Comparison of ENCODE assay signal across 8 cellular contexts in genomic region chr16:67170168-67170947, GRCh38. TPM values are rescaled to one million over a fixed set of nuclear protein-coding genes. Genes with fewer than 3 reads are reported as not detected.
A peak's percentile ranks its signal among the peaks of the same experiment; 100 is the strongest.
DNase-seq lines count a peak whose midpoint lies in the region; ATAC-seq and TF ChIP-seq lines count a peak whose summit lies in the region.

TSS of gene NOL3 (plus strand) at chr16:67170538.

- ATAC-seq in HG02571 (IDR thresholded peaks at IDR 0.05; ENCODE audit: unreplicated experiment) (peak; percentile 46), foreskin keratinocyte (peak; percentile 37), HG03097 (IDR thresholded peaks at IDR 0.05; ENCODE audit: low FRiP score, unreplicated experiment) (no peak)

- intact Hi-C loops in activated T-helper 1 cell treated with anti-CD3 and anti-CD28 coated beads, Interleukin-12 subunit alpha, Interleukin-12 subunit beta, Interleukin-2, Interleukin-4 antibody, amounts not matched to agents 30 ng/mL and 10 ng/mL and 1 ng/mL, durations not matched to agents 14 hours and 24 hours and 36 hours (cut with micrococcal nuclease) = loop anchor here (1.0 kb wide), 3 partner anchors 8 to 13 kb away; partner anchors contain the start of genes FBXL8, MATCAP1 and TRADD

- H3F3A ChIP-seq in neural cell (ENCODE audit: insufficient read depth, low read length, poor library complexity, severe bottlenecking) = no peaks in the 10 kb centered on the region

- H3K9me3 ChIP-seq in neural cell (ENCODE audit: low read length) = no peaks in the 10 kb centered on the region

- H3K36me3 ChIP-seq in neural cell (ENCODE audit: insufficient read depth, low read length) = no peaks in the 10 kb centered on the region

- H3K9me2 ChIP-seq in neural cell (ENCODE audit: insufficient read depth, low read length) = no peaks in the 10 kb centered on the region

- no peaks in the 10 kb centered on the region for H3K9me3 Mint-ChIP-seq in activated T-helper 1 cell treated with anti-CD3 and anti-CD28 coated beads, Interleukin-12 subunit alpha, Interleukin-12 subunit beta, Interleukin-2, Interleukin-4 antibody, amounts not matched to agents 30 ng/mL and 10 ng/mL and 1 ng/mL, durations not matched to agents 14 hours and 24 hours and 36 hours

- peak within 1 kb of the TSS; percentile 52 for H3K4me3 ChIP-seq in neural cell (ENCODE audit: low read length)

- peak; percentile 3 for TF ChIP-seq CTCF in foreskin keratinocyte (conservative IDR thresholded peaks at IDR 0.05)
- no peak for TF ChIP-seq CTCF in neural cell (IDR thresholded peaks at IDR 0.05; ENCODE audit: poor library complexity, severe bottlenecking)

- peak; percentile 40 for DNase-seq in activated naive CD4-positive, alpha-beta T cell treated with Interleukin-2 at 50 U/mL for 16 hours
- no peak for DNase-seq in activated naive CD4-positive, alpha-beta T cell treated with anti-CD3 and anti-CD28 coated beads, Interleukin-2, amount 50 U/mL, for 16 hours
- DNase-seq in NCI-H2196 treated with DMSO at 0.1 percent for 48 hours (lab: John Stamatoyannopoulos, UW; ENCODE audit: unreplicated experiment) = peak; percentile 34
- DNase-seq in activated T-helper 1 cell treated with anti-CD3 and anti-CD28 coated beads, Interleukin-12 subunit alpha, Interleukin-12 subunit beta, Interleukin-2, Interleukin-4 antibody, amounts not matched to agents 30 ng/mL and 10 ng/mL and 1 ng/mL, durations not matched to agents 14 hours and 24 hours and 36 hours (ENCODE audit: low spot score) = peak; percentile 70
- DNase-seq in foreskin keratinocyte = no peak

- H3K79me2 ChIP-seq in neural cell (replicated peaks; ENCODE audit: insufficient read depth, low read length) = no peaks in the 10 kb centered on the region

- no peak within 1 kb of the TSS for H2AFZ ChIP-seq in neural cell (ENCODE audit: low read depth, low read length)

- H3K27ac ChIP-seq in foreskin keratinocyte = peak within 1 kb of the TSS; percentile 77
- H3K27ac ChIP-seq in neural cell (ENCODE audit: low read length) = no peak within 1 kb of the TSS

- H3K27ac Mint-ChIP-seq in activated T-helper 1 cell treated with anti-CD3 and anti-CD28 coated beads, Interleukin-12 subunit alpha, Interleukin-12 subunit beta, Interleukin-2, Interleukin-4 antibody, amounts not matched to agents 30 ng/mL and 10 ng/mL and 1 ng/mL, durations not matched to agents 14 hours and 24 hours and 36 hours = peak within 1 kb of the TSS; percentile 88

- H3K27me3 ChIP-seq in foreskin keratinocyte (peaks cover 4% of the 10 kb centered on the region), neural cell (ENCODE audit: insufficient read depth, low read depth, low read length) (peaks cover 94% of the 10 kb centered on the region)

- no peak for TF ChIP-seq RAD21 in neural cell (conservative IDR thresholded peaks at IDR 0.05)

- peaks cover 16% of the 10 kb centered on the region for H3K36me3 Mint-ChIP-seq in activated T-helper 1 cell treated with anti-CD3 and anti-CD28 coated beads, Interleukin-12 subunit alpha, Interleukin-12 subunit beta, Interleukin-2, Interleukin-4 antibody, amounts not matched to agents 30 ng/mL and 10 ng/mL and 1 ng/mL, durations not matched to agents 14 hours and 24 hours and 36 hours (ENCODE audit: low read depth)

- peak within 1 kb of the TSS; percentile 89 for H3K4me3 Mint-ChIP-seq in activated T-helper 1 cell treated with anti-CD3 and anti-CD28 coated beads, Interleukin-12 subunit alpha, Interleukin-12 subunit beta, Interleukin-2, Interleukin-4 antibody, amounts not matched to agents 30 ng/mL and 10 ng/mL and 1 ng/mL, durations not matched to agents 14 hours and 24 hours and 36 hours

- peaks cover 8% of the 10 kb centered on the region for H4K20me1 ChIP-seq in neural cell (ENCODE audit: insufficient read depth)

- H3K4me1 Mint-ChIP-seq in activated T-helper 1 cell treated with anti-CD3 and anti-CD28 coated beads, Interleukin-12 subunit alpha, Interleukin-12 subunit beta, Interleukin-2, Interleukin-4 antibody, amounts not matched to agents 30 ng/mL and 10 ng/mL and 1 ng/mL, durations not matched to agents 14 hours and 24 hours and 36 hours (ENCODE audit: low read depth) = peaks cover 69% of the 10 kb centered on the region

- H3K9ac ChIP-seq in neural cell (ENCODE audit: low read length) = no peak within 1 kb of the TSS

- no peak for TF ChIP-seq EP300 in neural cell (conservative IDR thresholded peaks at IDR 0.05; ENCODE audit: poor library complexity, severe bottlenecking)

- H3K4me1 ChIP-seq in foreskin keratinocyte = no peaks in the 10 kb centered on the region

- peaks cover 8% of the 10 kb centered on the region for H3K27me3 Mint-ChIP-seq in activated T-helper 1 cell treated with anti-CD3 and anti-CD28 coated beads, Interleukin-12 subunit alpha, Interleukin-12 subunit beta, Interleukin-2, Interleukin-4 antibody, amounts not matched to agents 30 ng/mL and 10 ng/mL and 1 ng/mL, durations not matched to agents 14 hours and 24 hours and 36 hours (ENCODE audit: insufficient read depth)

- no peak within 1 kb of the TSS for H3K4me2 ChIP-seq in neural cell (ENCODE audit: low read length)

TF ChIP-seq in neural cell, 6 proteins besides CTCF, POLR2A, EP300 and RAD21:
- TF ChIP-seq TAF1 (IDR thresholded peaks at IDR 0.05; ENCODE audit: low read depth) (no peak), REST (IDR thresholded peaks at IDR 0.05; ENCODE audit: borderline replicate concordance) (no peak), POLR2AphosphoS5 (IDR thresholded peaks at IDR 0.05) (no peak), SMC3 (conservative IDR thresholded peaks at IDR 0.05; ENCODE audit: poor library complexity) (no peak), MXI1 (conservative IDR thresholded peaks at IDR 0.05; ENCODE audit: poor library complexity, severe bottlenecking) (no peak), EZH2 (IDR thresholded peaks at IDR 0.05; ENCODE audit: borderline replicate concordance, insufficient read depth, low read length, poor library complexity, severe bottlenecking) (no peak)

RNA-seq across cellular contexts. Expression of gene NOL3, which starts in this region (rescaled TPM):
- total RNA-seq in activated T-helper 1 cell treated with anti-CD3 and anti-CD28 coated beads, Interleukin-12 subunit alpha, Interleukin-12 subunit beta, Interleukin-2, Interleukin-4 antibody, amounts not matched to agents 30 ng/mL and 10 ng/mL and 1 ng/mL, durations not matched to agents 14 hours and 24 hours and 36 hours = 19.0 and 22.9 TPM in 2 replicates
- total RNA-seq in foreskin keratinocyte = 13.9 and 16.9 TPM in 2 replicates
- 19.7 and 22.1 TPM in 2 replicates for polyA plus RNA-seq in foreskin keratinocyte
- polyA plus RNA-seq in neural cell = 8.4 and 17.0 TPM in 2 replicates
- 1.2 and 1.5 TPM in 2 replicates for polyA minus RNA-seq in neural cell

Comparison
In these comparisons a context has a peak if more than half of its experiments do, and no peak if none do; other contexts are left out.
1. DNase-seq: peak in activated naive CD4-positive, alpha-beta T cell treated with Interleukin-2 at 50 U/mL for 16 hours (single experiment), NCI-H2196 treated with DMSO at 0.1 percent for 48 hours (single experiment) and activated T-helper 1 cell treated with anti-CD3 and anti-CD28 coated beads, Interleukin-12 subunit alpha, Interleukin-12 subunit beta, Interleukin-2, Interleukin-4 antibody, amounts not matched to agents 30 ng/mL and 10 ng/mL and 1 ng/mL, durations not matched to agents 14 hours and 24 hours and 36 hours (single experiment); none in activated naive CD4-positive, alpha-beta T cell treated with anti-CD3 and anti-CD28 coated beads, Interleukin-2, amount 50 U/mL, for 16 hours (single experiment) and foreskin keratinocyte (0 of 2).